In the genomic region with DNA sequence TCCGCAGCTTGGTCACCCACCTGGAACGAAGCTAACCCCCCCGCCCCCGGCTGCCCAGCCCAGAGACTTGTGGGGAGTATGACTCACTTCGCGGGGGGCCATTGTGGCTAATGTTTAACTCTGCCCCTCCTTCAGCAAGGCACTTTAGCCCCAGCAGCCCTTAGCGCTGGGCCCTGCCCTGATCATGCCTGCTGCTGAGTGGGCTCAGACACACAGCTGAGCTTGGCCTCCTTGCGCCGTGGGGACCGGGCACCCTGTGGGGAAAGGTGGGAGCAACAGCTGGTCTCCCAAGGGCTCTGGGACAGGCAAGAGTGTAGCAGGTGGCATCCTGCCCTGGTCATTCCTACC, we compare ENCODE assay signal across 15 cellular contexts. TPM values are rescaled to one million over a fixed set of nuclear protein-coding genes. Genes with fewer than 3 reads are reported as not detected.
DNase-seq lines count a peak whose midpoint lies in the region; ATAC-seq lines count a peak whose summit lies in the region.
"Had no signal": no experiment of that assay in that cellular context is flagged by ENCODE, and none has a peak within 500 bp of the region (broad histone marks: within the 10 kb centered on the region; RNA-seq: fewer than 3 reads in every experiment).

No MANE protein-coding gene starts in this region.

- H3K9ac ChIP-seq in BLaER1 = no peak overlapping the region; the same call in 1 of the 2 replicates

- no peak overlapping the region for H3K4me3 ChIP-seq in BLaER1
- H3K4me3 ChIP-seq: sigmoid colon, thyroid gland had no signal

- peak; percentile 81 for DNase-seq in SW480 (ENCODE audit: low spot score)
- peak; percentile 76 for DNase-seq in mucosa of gallbladder (ENCODE audit: low spot score)
- no peak for DNase-seq in activated naive CD4-positive, alpha-beta T cell treated with anti-CD3 and anti-CD28 coated beads, Interleukin-2, amount 50 U/mL, for 72 hours (ENCODE audit: low spot score in 2 of 2)
- DNase-seq in NCI-H146 (lab: John Stamatoyannopoulos, UW) = no peak
- DNase-seq: foreskin melanocyte, NCI-H2029, sigmoid colon, T-helper 2 cell, thyroid gland had no signal

- H3K9me3 ChIP-seq in BLaER1 = no peaks in the 10 kb centered on the region
- H3K9me3 ChIP-seq: sigmoid colon, thyroid gland had no signal

- no peak overlapping the region for H3K27ac Mint-ChIP-seq in activated naive CD4-positive, alpha-beta T cell treated with anti-CD3 and anti-CD28 coated beads, Interleukin-2, amount 50 U/mL, for 72 hours

- peaks cover 45% of the 10 kb centered on the region for H3K4me1 ChIP-seq in BLaER1
- H3K4me1 ChIP-seq: sigmoid colon, thyroid gland had no signal

- H3K27me3 ChIP-seq in BLaER1 = no peaks in the 10 kb centered on the region
- H3K27me3 ChIP-seq: thyroid gland had no signal

- no peaks in the 10 kb centered on the region for H3K36me3 ChIP-seq in BLaER1
- H3K36me3 ChIP-seq: sigmoid colon, thyroid gland had no signal

- ATAC-seq in GM19468 (IDR thresholded peaks at IDR 0.05; ENCODE audit: extremely low read depth, unreplicated experiment) = peak; percentile 20
- ATAC-seq in activated naive CD4-positive, alpha-beta T cell treated with anti-CD3 and anti-CD28 coated beads, Interleukin-2, amount 50 U/mL, for 72 hours = no peak
- ATAC-seq in HG03354 (IDR thresholded peaks at IDR 0.05; ENCODE audit: poor library complexity, severe bottlenecking, unreplicated experiment) = no peak
- no peak for ATAC-seq in GM21526 (IDR thresholded peaks at IDR 0.05; ENCODE audit: low FRiP score, unreplicated experiment)

- no peaks in the 10 kb centered on the region for H3K36me3 Mint-ChIP-seq in activated naive CD4-positive, alpha-beta T cell treated with anti-CD3 and anti-CD28 coated beads, Interleukin-2, amount 50 U/mL, for 72 hours

- no peaks in the 10 kb centered on the region for H3K9me3 Mint-ChIP-seq in activated naive CD4-positive, alpha-beta T cell treated with anti-CD3 and anti-CD28 coated beads, Interleukin-2, amount 50 U/mL, for 72 hours

- H4K20me1 ChIP-seq in BLaER1 = no peaks in the 10 kb centered on the region

- H3K4me2 ChIP-seq in BLaER1 = peak overlapping the region; percentile 58

- H3K27ac ChIP-seq in BLaER1 = no peak overlapping the region
- H3K27ac ChIP-seq: sigmoid colon, thyroid gland had no signal

RNA-seq across cellular contexts. Expression of a gene that starts 6.3 kb away (rescaled TPM):
- total RNA-seq in mucosa of gallbladder = 272 TPM
- total RNA-seq in activated naive CD4-positive, alpha-beta T cell treated with anti-CD3 and anti-CD28 coated beads, Interleukin-2, amount 50 U/mL, for 72 hours = not detected
- total RNA-seq: dermis microvascular lymphatic vessel endothelial cell, OCI-LY7, sigmoid colon had no signal

RNA-seq across cellular contexts. Expression of a gene that starts 16.1 kb away (rescaled TPM):
- total RNA-seq in mucosa of gallbladder = 0.66 TPM
- not detected for total RNA-seq in activated naive CD4-positive, alpha-beta T cell treated with anti-CD3 and anti-CD28 coated beads, Interleukin-2, amount 50 U/mL, for 72 hours
- total RNA-seq: dermis microvascular lymphatic vessel endothelial cell, sigmoid colon, thyroid gland had no signal

RNA-seq across cellular contexts. Expression of a gene that starts 28.0 kb away (rescaled TPM):
- 69.8 TPM for total RNA-seq in mucosa of gallbladder
- total RNA-seq in activated naive CD4-positive, alpha-beta T cell treated with anti-CD3 and anti-CD28 coated beads, Interleukin-2, amount 50 U/mL, for 72 hours = not detected
- total RNA-seq: dermis microvascular lymphatic vessel endothelial cell, OCI-LY7 had no signal

Comparison
In these comparisons a context has a peak if more than half of its experiments do, and no peak if none do; other contexts are left out.
1. DNase-seq: peak in SW480 (single experiment) and mucosa of gallbladder (single experiment); none in activated naive CD4-positive, alpha-beta T cell treated with anti-CD3 and anti-CD28 coated beads, Interleukin-2, amount 50 U/mL, for 72 hours (0 of 2) and NCI-H146 (single experiment).
2. RNA of a gene that starts 6.3 kb away (total RNA-seq): 272 TPM in mucosa of gallbladder (single experiment); not detected in activated naive CD4-positive, alpha-beta T cell treated with anti-CD3 and anti-CD28 coated beads, Interleukin-2, amount 50 U/mL, for 72 hours; every median in the first group is over 100 times any median in the second.
3. RNA of a gene that starts 28.0 kb away (total RNA-seq): 69.8 TPM in mucosa of gallbladder (single experiment); not detected in activated naive CD4-positive, alpha-beta T cell treated with anti-CD3 and anti-CD28 coated beads, Interleukin-2, amount 50 U/mL, for 72 hours; every median in the first group is over 10 times any median in the second.